ENCODE assay signal across 8 cellular contexts in genomic region chr22:37244114-37244921, GRCh38. TPM values are rescaled to one million over a fixed set of nuclear protein-coding genes. Genes with fewer than 3 reads are reported as not detected.
DNase-seq lines count a peak whose midpoint lies in the region; ATAC-seq, FAIRE-seq and TF ChIP-seq lines count a peak whose summit lies in the region.

TSS of gene RAC2 (minus strand) at chr22:37244269. CDS start at chr22:37244148, 121 bp downstream.

- ATAC-seq in GM19463 (IDR thresholded peaks at IDR 0.05; ENCODE audit: unreplicated experiment) (peak; percentile 50), lower lobe of right lung (peak; percentile 83 to 86)

- H3K36me3 ChIP-seq in bronchial epithelial cell (ENCODE audit: control insufficient read depth, insufficient read depth, low read length) = peaks cover 3% of the 10 kb centered on the region
- peaks cover 11% of the 10 kb centered on the region for H3K36me3 ChIP-seq in lower lobe of right lung

- peak in 8 of 14 donors; percentile 5 to 54 (median 18) for DNase-seq in C1 segment of cervical spinal cord (lab: John Stamatoyannopoulos, UW)
- DNase-seq in KBM-7 = peak; percentile 96
- DNase-seq in activated CD4-positive, CD25-positive, alpha-beta regulatory T cell (lab: John Stamatoyannopoulos, UW) = peak; percentile 71 to 84 (median 78)
- peak; percentile 70 for DNase-seq in bronchial epithelial cell (ENCODE audit: low read depth)
- peak; percentile 91 for DNase-seq in lower lobe of right lung
- peak; percentile 80 to 82 for DNase-seq in stimulated activated CD8-positive, alpha-beta memory T cell treated with anti-CD3 and anti-CD28 coated beads, Interleukin-2, amount 100 ng/mL, for 1 hour (ENCODE audit: low read depth in 2 of 2)
- DNase-seq in NCI-H128 (lab: John Stamatoyannopoulos, UW; ENCODE audit: unreplicated experiment) = no peak

- FAIRE-seq in bronchial epithelial cell (lab: Jason Lieb, UNC) = no peak

- intact Hi-C loops in lower lobe of right lung (cut with DNase I) = no loop called here

- in situ Hi-C loops in KBM-7 (cut with MboI; ENCODE audit: low pct_unique_long_range_greater_than_20kb, low sequenced_read_pairs) = no loop called here

- H3K4me3 ChIP-seq in bronchial epithelial cell (ENCODE audit: low read depth, low read length) (peak within 1 kb of the TSS; percentile 44), lower lobe of right lung (peak within 1 kb of the TSS; percentile 63)

- H3K9me3 ChIP-seq in lower lobe of right lung = no peaks in the 10 kb centered on the region

- H3K27me3 ChIP-seq in bronchial epithelial cell (ENCODE audit: control insufficient read depth, insufficient read depth, low read length) = no peaks in the 10 kb centered on the region
- H3K27me3 ChIP-seq in lower lobe of right lung (ENCODE audit: low read depth) = peaks cover 34% of the 10 kb centered on the region

- TF ChIP-seq CTCF in bronchial epithelial cell (IDR thresholded peaks at IDR 0.05; ENCODE audit: insufficient read depth, low read length, severe bottlenecking) = no peak
- TF ChIP-seq CTCF in lower lobe of right lung (IDR thresholded peaks at IDR 0.05) = no peak

- peaks cover 25% of the 10 kb centered on the region for H3K4me1 ChIP-seq in lower lobe of right lung

- H3K27ac ChIP-seq in lower lobe of right lung = peak within 1 kb of the TSS; percentile 79

RNA-seq across cellular contexts. Expression of gene RAC2, which starts in this region (rescaled TPM):
- 2.6 and 6.3 TPM in 2 replicates for total RNA-seq in bronchial epithelial cell
- total RNA-seq in lower lobe of right lung = 111 TPM

Comparison
In these comparisons a context has a peak if more than half of its experiments do, and no peak if none do; other contexts are left out.
1. RNA of gene RAC2 (total RNA-seq): 111 TPM in lower lobe of right lung (single experiment); 2.6 to 6.3 TPM in bronchial epithelial cell; every median in the first group is over 10 times any median in the second.